In genomic region chr5:42634575-42634974, GRCh38 we compare ENCODE assay signal across 9 cellular contexts.
"Had no signal": no experiment of that assay in that cellular context is flagged by ENCODE, and none has a peak within 500 bp of the region (broad histone marks: within the 10 kb centered on the region; RNA-seq: fewer than 3 reads in every experiment).

No MANE protein-coding gene starts in this region.

- H3K27ac Mint-ChIP-seq: GM23338, H9, HFFc6 had no signal

- H3K9me3 Mint-ChIP-seq: GM23338, H9, HFFc6 had no signal

- H3K4me1 Mint-ChIP-seq: GM23338 had no signal

- H3K27ac ChIP-seq: GM23248 had no signal

- H3K4me1 ChIP-seq: HAP-1 had no signal

- H3K9me3 ChIP-seq: HAP-1 had no signal

- H3K36me3 ChIP-seq: HAP-1 had no signal

- H3K4me3 ChIP-seq: GM23248, GM23338, HAP-1 had no signal

- H3K4me3 Mint-ChIP-seq: GM23338, H9, HFFc6 had no signal

- DNase-seq: GM23248, GOT3, H7, H9, HCEC 1CT, HFFc6 had no signal

- ATAC-seq: GM23338, HCT116 had no signal
